Comparison of ENCODE assay signal across 2 cellular contexts in genomic region chr12:110888256-110888991, GRCh38.
TF ChIP-seq lines count a peak whose summit lies in the region.

No MANE protein-coding gene starts in this region.

TF ChIP-seq in HEK293, 187 proteins besides CTCF, POLR2A, EP300 and RAD21:
- TF ChIP-seq GFI1B (tag by site-specific recombination; IDR thresholded peaks at IDR 0.05) (no peak), ZNF114 (tag by site-specific recombination; IDR thresholded peaks at IDR 0.05) (no peak), ZBTB17 (tag by site-specific recombination; IDR thresholded peaks at IDR 0.05) (no peak), ZNF677 (tag by site-specific recombination; IDR thresholded peaks at IDR 0.05) (no peak), ZNF366 (tag by site-specific recombination; conservative IDR thresholded peaks at IDR 0.05) (peak; percentile 96), ZNF544 (tag by site-specific recombination; IDR thresholded peaks at IDR 0.05) (no peak), ZNF645 (tag by site-specific recombination; IDR thresholded peaks at IDR 0.05) (no peak)

TF ChIP-seq in K562, 482 proteins besides CTCF, POLR2A, EP300 and RAD21:
- TF ChIP-seq ZNF217 (CRISPR knock-in tag; IDR thresholded peaks at IDR 0.05) = no peak
- TF ChIP-seq TCF7L2 (IDR thresholded peaks at IDR 0.05; ENCODE audit: low read depth, low read length) = no peak
- TF ChIP-seq ZNF512 (tag; IDR thresholded peaks at IDR 0.05) = 0 out of 2 replicates have a peak, but pooled peaks have one; percentile 44
- TF ChIP-seq, protein P1, sequence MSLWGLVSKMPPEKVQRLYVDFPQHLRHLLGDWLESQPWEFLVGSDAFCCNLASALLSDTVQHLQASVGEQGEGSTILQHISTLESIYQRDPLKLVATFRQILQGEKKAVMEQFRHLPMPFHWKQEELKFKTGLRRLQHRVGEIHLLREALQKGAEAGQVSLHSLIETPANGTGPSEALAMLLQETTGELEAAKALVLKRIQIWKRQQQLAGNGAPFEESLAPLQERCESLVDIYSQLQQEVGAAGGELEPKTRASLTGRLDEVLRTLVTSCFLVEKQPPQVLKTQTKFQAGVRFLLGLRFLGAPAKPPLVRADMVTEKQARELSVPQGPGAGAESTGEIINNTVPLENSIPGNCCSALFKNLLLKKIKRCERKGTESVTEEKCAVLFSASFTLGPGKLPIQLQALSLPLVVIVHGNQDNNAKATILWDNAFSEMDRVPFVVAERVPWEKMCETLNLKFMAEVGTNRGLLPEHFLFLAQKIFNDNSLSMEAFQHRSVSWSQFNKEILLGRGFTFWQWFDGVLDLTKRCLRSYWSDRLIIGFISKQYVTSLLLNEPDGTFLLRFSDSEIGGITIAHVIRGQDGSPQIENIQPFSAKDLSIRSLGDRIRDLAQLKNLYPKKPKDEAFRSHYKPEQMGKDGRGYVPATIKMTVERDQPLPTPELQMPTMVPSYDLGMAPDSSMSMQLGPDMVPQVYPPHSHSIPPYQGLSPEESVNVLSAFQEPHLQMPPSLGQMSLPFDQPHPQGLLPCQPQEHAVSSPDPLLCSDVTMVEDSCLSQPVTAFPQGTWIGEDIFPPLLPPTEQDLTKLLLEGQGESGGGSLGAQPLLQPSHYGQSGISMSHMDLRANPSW (CRISPR knock-in tag; IDR thresholded peaks at IDR 0.05) = no peak
- no peak for TF ChIP-seq ZNF232 (CRISPR knock-in tag; IDR thresholded peaks at IDR 0.05)
